36 cellular contexts compared by ENCODE assay signal in genomic region chr9:88697764-88698436, GRCh38.
DNase-seq lines count a peak whose midpoint lies in the region; ATAC-seq, FAIRE-seq and TF ChIP-seq lines count a peak whose summit lies in the region.
"Had no signal": no experiment of that assay in that cellular context is flagged by ENCODE, and none has a peak within 500 bp of the region (broad histone marks: within the 10 kb centered on the region; RNA-seq: fewer than 3 reads in every experiment).

No MANE protein-coding gene starts in this region.

- TF ChIP-seq RAD21 in HepG2 (CRISPR knock-in tag; IDR thresholded peaks at IDR 0.05) = no peak

- TF ChIP-seq POLR2A in HepG2 (IDR thresholded peaks at IDR 0.05; ENCODE audit: insufficient read depth in 1 of 2, low read depth in 2 of 2, low read length in 2 of 2) = no peak

- BruUV-seq in HepG2 (replicated peaks; lab: Mats Ljungman, UMichigan) = no TSS peak

- 81% methylated on average over 8 of the region's 8 CpGs for WGBS in HepG2 (ENCODE audit: low lambda C conversion rate)

- no peaks in the 10 kb centered on the region for H4K20me1 ChIP-seq in HepG2 (ENCODE audit: insufficient read depth, low read length)

- in situ Hi-C loops in astrocyte of the spinal cord (cut with HindIII; ENCODE audit: low sequenced_read_pairs) (no loop called here), HepG2 (cut with HindIII; ENCODE audit: extremely low pct_ligation_motif_present, low pct_unique_long_range_greater_than_20kb) (no loop called here)

- no peak overlapping the region for H3K4me2 ChIP-seq in HepG2 (ENCODE audit: low read depth, low read length)
- H3K4me2 ChIP-seq: hepatocyte had no signal

- CTCF ChIA-PET in HepG2 (lab: Yijun Ruan, JAX; ENCODE audit: low intra/inter-chr PET ratio, low total read pairs) = no interaction called here

- H3K27me3 ChIP-seq in HepG2 (ENCODE audit: control insufficient read depth in 1 of 2, insufficient read depth in 2 of 2, low read length in 2 of 2) (no peaks in the 10 kb centered on the region), ascending aorta (no peaks in the 10 kb centered on the region)
- H3K27me3 ChIP-seq: adrenal gland, cardiac muscle cell, esophagus muscularis mucosa, gastroesophageal sphincter, hepatocyte, testis, vagina had no signal

- POLR2A ChIA-PET in HepG2 (lab: Yijun Ruan, JAX) = no interaction called here

- H3K4me1 ChIP-seq in HepG2 (ENCODE audit: insufficient read depth, low read length) = peaks cover 26% of the 10 kb centered on the region
- H3K4me1 ChIP-seq in ascending aorta = no peaks in the 10 kb centered on the region
- H3K4me1 ChIP-seq: gastroesophageal sphincter, prostate gland, testis, vagina had no signal

- FAIRE-seq in HepG2 (lab: Jason Lieb, UNC) = no peak
- FAIRE-seq: D721Med, GM12878 had no signal

- H3K4me3 ChIP-seq in astrocyte of the spinal cord (ENCODE audit: low read depth, low read length) (no peak overlapping the region), HepG2 (replicated peaks in 1 of 3; ENCODE audit: insufficient read depth in 1 of 3, low read depth in 2 of 3, low read length in 3 of 3) (no peak overlapping the region), ascending aorta (no peak overlapping the region)
- H3K4me3 ChIP-seq: adrenal gland, cardiac muscle cell, esophagus muscularis mucosa, gastroesophageal sphincter, GM12878, hepatocyte, prostate gland, testis, vagina had no signal

- H3K9ac ChIP-seq in HepG2 (ENCODE audit: insufficient read depth, low read depth, low read length) = no peak overlapping the region

- intact Hi-C loops in HepG2 (cut with micrococcal nuclease; ENCODE audit: unreplicated experiment) = no loop called here
- intact Hi-C loops in ascending aorta (cut with DNase I) = no loop called here

- TF ChIP-seq CTCF in astrocyte of the spinal cord (IDR thresholded peaks at IDR 0.05; ENCODE audit: low read depth, low read length) = no peak
- TF ChIP-seq CTCF in HepG2 (CRISPR knock-in tag; IDR thresholded peaks at IDR 0.05) = no peak
- no peak for TF ChIP-seq CTCF in ascending aorta (IDR thresholded peaks at IDR 0.05)

- H2AFZ ChIP-seq in HepG2 (ENCODE audit: low read length) = no peak overlapping the region
- H2AFZ ChIP-seq: hepatocyte had no signal

- TF ChIP-seq EP300 in HepG2 (IDR thresholded peaks at IDR 0.05; ENCODE audit: low read depth in 2 of 2, low read length in 2 of 2) (no peak), HepG2 (CRISPR knock-in tag; IDR thresholded peaks at IDR 0.05; ENCODE audit: borderline replicate concordance) (no peak)

- H3K27ac ChIP-seq in HepG2 (ENCODE audit: extremely low read length, insufficient read depth, low read length) (no peak overlapping the region), ascending aorta (no peak overlapping the region)
- H3K27ac ChIP-seq: 22Rv1, adrenal gland, cardiac muscle cell, esophagus muscularis mucosa, gastroesophageal sphincter, hepatocyte, neutrophil, prostate gland, testis, vagina had no signal

- DNase-seq in NCI-H748 (lab: John Stamatoyannopoulos, UW; ENCODE audit: unreplicated experiment) = peak; percentile 6
- no peak for DNase-seq in NCI-H748 treated with DMSO at 0.1 percent for 48 hours (lab: John Stamatoyannopoulos, UW)
- peak; percentile 28 for DNase-seq in astrocyte of the spinal cord (ENCODE audit: low read depth, low spot score)
- no peak for DNase-seq in HepG2 (ENCODE audit: low spot score)
- no peak for DNase-seq in NCI-H1694 treated with DMSO at 0.1 percent for 48 hours (lab: John Stamatoyannopoulos, UW)
- DNase-seq in NOMO-1 treated with DMSO at 0.1 percent for 48 hours (lab: John Stamatoyannopoulos, UW; ENCODE audit: unreplicated experiment) = no peak
- no peak for DNase-seq in ascending aorta (ENCODE audit: low spot score in 2 of 2)
- DNase-seq in mucosa of gallbladder (ENCODE audit: low spot score) = no peak
- DNase-seq: activated CD4-positive, alpha-beta T cell treated with anti-CD3 and anti-CD28 coated beads, Interleukin-2, amount 50 U/mL, for 1 hour; activated CD8-positive, alpha-beta memory T cell treated with anti-CD3 and anti-CD28 coated beads, Interleukin-2, amount 10 ng/mL, durations not matched to agents 7 days and 5 days; activated naive CD4-positive, alpha-beta T cell treated with anti-CD3 and anti-CD28 coated beads for 36 hours; adrenal gland; CD4-positive, CD25-positive, alpha-beta regulatory T cell; cortex of kidney; EL; left colon; NCI-H1105 treated with DMSO at 0.1 percent for 48 hours; NCI-H2081; NCI-H345; NCI-H774; stimulated activated CD4-positive, alpha-beta T cell treated with anti-CD3 and anti-CD28 coated beads, Interleukin-15, amount 100 ng/mL, for 24 hours; stimulated activated naive CD4-positive, alpha-beta T cell treated with Interleukin-2 at 50 U/mL for 16 hours; SW 1271; T-helper 9 cell; testis had no signal

- H3K36me3 ChIP-seq in HepG2 (replicated peaks in 1 of 2; ENCODE audit: control insufficient read depth in 1 of 2, insufficient read depth in 2 of 2, low read length in 2 of 2) (no peaks in the 10 kb centered on the region), ascending aorta (no peaks in the 10 kb centered on the region)
- H3K36me3 ChIP-seq: adrenal gland, cardiac muscle cell, esophagus muscularis mucosa, gastroesophageal sphincter, neutrophil, prostate gland, vagina had no signal

- ATAC-seq in HepG2 = no peak
- ATAC-seq: activated CD8-positive, alpha-beta memory T cell treated with anti-CD3 and anti-CD28 coated beads, Interleukin-2, amount 10 ng/mL, durations not matched to agents 7 days and 5 days; gastroesophageal sphincter; GM12878; left colon; Right ventricle myocardium inferior had no signal

- no peaks in the 10 kb centered on the region for H3K79me2 ChIP-seq in HepG2 (ENCODE audit: insufficient read depth, low read length)
- H3K79me2 ChIP-seq: hepatocyte had no signal

- H3K9me3 ChIP-seq in HepG2 (ENCODE audit: low read length) (no peaks in the 10 kb centered on the region), ascending aorta (peaks cover 0 to 13% of the 10 kb centered on the region in 2 donors)
- H3K9me3 ChIP-seq: adrenal gland, neutrophil, prostate gland, testis, vagina had no signal

TF ChIP-seq in HepG2, 621 proteins besides CTCF, POLR2A, EP300 and RAD21:
- TF ChIP-seq ZNF746 (CRISPR knock-in tag; IDR thresholded peaks at IDR 0.05) = no peak
- peak; percentile 96 for TF ChIP-seq MNT (IDR thresholded peaks at IDR 0.05)

Comparison
In these comparisons a context has a peak if more than half of its experiments do, and no peak if none do; other contexts are left out.
1. DNase-seq: peak in NCI-H748 (single experiment) and astrocyte of the spinal cord (single experiment); none in NCI-H748 treated with DMSO at 0.1 percent for 48 hours (single experiment), HepG2 (single experiment), NCI-H1694 treated with DMSO at 0.1 percent for 48 hours (single experiment), NOMO-1 treated with DMSO at 0.1 percent for 48 hours (single experiment), ascending aorta (0 of 2) and mucosa of gallbladder (single experiment).